1 cellular context compared by ENCODE assay signal in the genomic region with DNA sequence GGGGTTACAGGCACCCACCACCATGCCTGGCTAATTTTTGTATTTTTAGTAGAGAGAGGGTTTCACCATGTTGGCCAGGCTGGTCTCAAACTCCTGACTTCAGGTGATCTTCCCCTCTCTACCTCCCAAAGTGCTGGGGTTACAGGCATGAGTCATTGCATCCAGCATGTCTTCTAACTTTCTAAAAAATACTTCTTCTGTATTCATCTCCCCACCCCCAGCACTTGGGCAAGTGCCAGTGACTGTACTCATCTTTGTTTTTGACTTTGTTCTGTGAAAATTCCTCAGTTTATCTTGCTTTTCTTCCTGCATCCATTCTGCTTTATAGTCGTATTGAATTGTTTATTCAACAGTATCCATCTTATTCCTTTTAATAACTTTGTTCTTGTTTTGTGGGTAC.
TF ChIP-seq lines count a peak whose summit lies in the region.

No MANE protein-coding gene starts in this region.

TF ChIP-seq in SK-N-SH treated with all-trans-retinoic acid at 6 μM for 48 hours, 23 proteins besides CTCF, POLR2A, EP300 and RAD21 (continued from another document):
- TF ChIP-seq ZFP30 (CRISPR knock-in tag; IDR thresholded peaks at IDR 0.05) = no peak
- no peak for TF ChIP-seq SNAI2 (CRISPR knock-in tag; IDR thresholded peaks at IDR 0.05)
- no peak for TF ChIP-seq ESRRG (CRISPR knock-in tag; IDR thresholded peaks at IDR 0.05)
- TF ChIP-seq RARB (CRISPR knock-in tag; IDR thresholded peaks at IDR 0.05) = no peak
- TF ChIP-seq ARNTL (CRISPR knock-in tag; IDR thresholded peaks at IDR 0.05; ENCODE audit: borderline replicate concordance, low read depth) = no peak
- TF ChIP-seq CSDC2 (CRISPR knock-in tag; IDR thresholded peaks at IDR 0.05) = no peak
- TF ChIP-seq, protein P1, sequence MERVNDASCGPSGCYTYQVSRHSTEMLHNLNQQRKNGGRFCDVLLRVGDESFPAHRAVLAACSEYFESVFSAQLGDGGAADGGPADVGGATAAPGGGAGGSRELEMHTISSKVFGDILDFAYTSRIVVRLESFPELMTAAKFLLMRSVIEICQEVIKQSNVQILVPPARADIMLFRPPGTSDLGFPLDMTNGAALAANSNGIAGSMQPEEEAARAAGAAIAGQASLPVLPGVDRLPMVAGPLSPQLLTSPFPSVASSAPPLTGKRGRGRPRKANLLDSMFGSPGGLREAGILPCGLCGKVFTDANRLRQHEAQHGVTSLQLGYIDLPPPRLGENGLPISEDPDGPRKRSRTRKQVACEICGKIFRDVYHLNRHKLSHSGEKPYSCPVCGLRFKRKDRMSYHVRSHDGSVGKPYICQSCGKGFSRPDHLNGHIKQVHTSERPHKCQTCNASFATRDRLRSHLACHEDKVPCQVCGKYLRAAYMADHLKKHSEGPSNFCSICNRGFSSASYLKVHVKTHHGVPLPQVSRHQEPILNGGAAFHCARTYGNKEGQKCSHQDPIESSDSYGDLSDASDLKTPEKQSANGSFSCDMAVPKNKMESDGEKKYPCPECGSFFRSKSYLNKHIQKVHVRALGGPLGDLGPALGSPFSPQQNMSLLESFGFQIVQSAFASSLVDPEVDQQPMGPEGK (CRISPR knock-in tag; IDR thresholded peaks at IDR 0.05; ENCODE audit: borderline replicate concordance) = no peak
- TF ChIP-seq ZFP3 (CRISPR knock-in tag; IDR thresholded peaks at IDR 0.05) = no peak
- TF ChIP-seq GLIS3 (CRISPR knock-in tag; IDR thresholded peaks at IDR 0.05) = no peak
